In the genomic region with DNA sequence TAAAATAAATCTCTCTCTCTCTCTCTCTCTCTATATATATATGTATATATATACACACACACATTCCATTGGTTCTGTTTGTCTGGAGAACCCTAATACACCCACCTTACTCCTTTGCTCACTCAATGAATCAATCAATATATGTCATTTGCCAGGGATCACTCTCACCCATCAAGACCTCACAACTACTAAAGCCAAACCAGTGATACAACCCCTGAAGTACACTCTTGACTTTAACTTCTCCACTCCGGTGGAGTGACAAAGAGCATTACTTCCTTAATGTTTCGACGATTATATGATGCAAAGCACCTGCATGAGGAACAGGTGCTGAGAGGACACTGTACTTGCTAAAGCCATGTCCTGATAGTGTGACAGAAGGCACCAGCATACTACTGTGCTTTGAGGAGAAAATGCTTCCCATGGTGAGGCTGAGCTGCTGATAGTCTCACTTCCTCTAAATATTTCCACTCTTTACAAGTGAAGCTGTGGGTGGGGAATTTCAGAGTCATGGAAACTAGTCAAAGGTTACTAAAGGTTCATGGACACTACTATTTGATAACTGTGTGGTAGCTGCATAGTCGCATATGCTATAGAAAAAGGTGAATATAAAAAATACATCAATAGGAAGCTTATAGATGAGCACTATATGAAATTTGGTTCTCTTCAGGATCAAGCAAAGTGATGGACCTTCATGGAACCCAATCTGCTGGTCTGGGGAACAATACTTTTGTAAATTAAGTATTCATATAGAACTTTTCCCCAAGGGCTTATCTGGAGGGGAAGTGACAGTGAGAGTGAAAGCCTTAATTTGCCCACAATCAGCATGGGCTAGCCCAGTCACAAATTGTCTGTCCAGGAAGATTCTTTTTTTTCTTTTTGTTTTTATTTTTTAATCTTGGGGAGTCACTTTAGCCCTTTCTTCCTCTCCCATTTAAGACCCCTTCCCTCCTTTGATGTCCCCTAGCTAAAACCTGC, we compare ENCODE assay signal across 1 cellular context.
TF ChIP-seq lines count a peak whose summit lies in the region.

No MANE protein-coding gene starts in this region.

TF ChIP-seq in GM23338, 12 proteins besides CTCF, POLR2A, EP300 and RAD21 (continued from another document):
- TF ChIP-seq, protein P1, sequence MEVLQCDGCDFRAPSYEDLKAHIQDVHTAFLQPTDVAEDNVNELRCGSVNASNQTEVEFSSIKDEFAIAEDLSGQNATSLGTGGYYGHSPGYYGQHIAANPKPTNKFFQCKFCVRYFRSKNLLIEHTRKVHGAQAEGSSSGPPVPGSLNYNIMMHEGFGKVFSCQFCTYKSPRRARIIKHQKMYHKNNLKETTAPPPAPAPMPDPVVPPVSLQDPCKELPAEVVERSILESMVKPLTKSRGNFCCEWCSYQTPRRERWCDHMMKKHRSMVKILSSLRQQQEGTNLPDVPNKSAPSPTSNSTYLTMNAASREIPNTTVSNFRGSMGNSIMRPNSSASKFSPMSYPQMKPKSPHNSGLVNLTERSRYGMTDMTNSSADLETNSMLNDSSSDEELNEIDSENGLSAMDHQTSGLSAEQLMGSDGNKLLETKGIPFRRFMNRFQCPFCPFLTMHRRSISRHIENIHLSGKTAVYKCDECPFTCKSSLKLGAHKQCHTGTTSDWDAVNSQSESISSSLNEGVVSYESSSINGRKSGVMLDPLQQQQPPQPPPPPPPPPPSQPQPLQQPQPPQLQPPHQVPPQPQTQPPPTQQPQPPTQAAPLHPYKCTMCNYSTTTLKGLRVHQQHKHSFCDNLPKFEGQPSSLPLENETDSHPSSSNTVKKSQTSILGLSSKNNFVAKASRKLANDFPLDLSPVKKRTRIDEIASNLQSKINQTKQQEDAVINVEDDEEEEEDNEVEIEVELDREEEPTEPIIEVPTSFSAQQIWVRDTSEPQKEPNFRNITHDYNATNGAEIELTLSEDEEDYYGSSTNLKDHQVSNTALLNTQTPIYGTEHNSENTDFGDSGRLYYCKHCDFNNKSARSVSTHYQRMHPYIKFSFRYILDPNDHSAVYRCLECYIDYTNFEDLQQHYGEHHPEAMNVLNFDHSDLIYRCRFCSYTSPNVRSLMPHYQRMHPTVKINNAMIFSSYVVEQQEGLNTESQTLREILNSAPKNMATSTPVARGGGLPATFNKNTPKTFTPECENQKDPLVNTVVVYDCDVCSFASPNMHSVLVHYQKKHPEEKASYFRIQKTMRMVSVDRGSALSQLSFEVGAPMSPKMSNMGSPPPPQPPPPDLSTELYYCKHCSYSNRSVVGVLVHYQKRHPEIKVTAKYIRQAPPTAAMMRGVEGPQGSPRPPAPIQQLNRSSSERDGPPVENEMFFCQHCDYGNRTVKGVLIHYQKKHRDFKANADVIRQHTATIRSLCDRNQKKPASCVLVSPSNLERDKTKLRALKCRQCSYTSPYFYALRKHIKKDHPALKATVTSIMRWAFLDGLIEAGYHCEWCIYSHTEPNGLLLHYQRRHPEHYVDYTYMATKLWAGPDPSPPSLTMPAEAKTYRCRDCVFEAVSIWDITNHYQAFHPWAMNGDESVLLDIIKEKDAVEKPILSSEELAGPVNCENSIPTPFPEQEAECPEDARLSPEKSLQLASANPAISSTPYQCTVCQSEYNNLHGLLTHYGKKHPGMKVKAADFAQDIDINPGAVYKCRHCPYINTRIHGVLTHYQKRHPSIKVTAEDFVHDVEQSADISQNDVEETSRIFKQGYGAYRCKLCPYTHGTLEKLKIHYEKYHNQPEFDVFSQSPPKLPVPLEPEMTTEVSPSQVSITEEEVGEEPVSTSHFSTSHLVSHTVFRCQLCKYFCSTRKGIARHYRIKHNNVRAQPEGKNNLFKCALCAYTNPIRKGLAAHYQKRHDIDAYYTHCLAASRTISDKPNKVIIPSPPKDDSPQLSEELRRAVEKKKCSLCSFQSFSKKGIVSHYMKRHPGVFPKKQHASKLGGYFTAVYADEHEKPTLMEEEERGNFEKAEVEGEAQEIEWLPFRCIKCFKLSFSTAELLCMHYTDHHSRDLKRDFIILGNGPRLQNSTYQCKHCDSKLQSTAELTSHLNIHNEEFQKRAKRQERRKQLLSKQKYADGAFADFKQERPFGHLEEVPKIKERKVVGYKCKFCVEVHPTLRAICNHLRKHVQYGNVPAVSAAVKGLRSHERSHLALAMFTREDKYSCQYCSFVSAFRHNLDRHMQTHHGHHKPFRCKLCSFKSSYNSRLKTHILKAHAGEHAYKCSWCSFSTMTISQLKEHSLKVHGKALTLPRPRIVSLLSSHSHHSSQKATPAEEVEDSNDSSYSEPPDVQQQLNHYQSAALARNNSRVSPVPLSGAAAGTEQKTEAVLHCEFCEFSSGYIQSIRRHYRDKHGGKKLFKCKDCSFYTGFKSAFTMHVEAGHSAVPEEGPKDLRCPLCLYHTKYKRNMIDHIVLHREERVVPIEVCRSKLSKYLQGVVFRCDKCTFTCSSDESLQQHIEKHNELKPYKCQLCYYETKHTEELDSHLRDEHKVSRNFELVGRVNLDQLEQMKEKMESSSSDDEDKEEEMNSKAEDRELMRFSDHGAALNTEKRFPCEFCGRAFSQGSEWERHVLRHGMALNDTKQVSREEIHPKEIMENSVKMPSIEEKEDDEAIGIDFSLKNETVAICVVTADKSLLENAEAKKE (CRISPR knock-in tag; IDR thresholded peaks at IDR 0.05): no peak
TF ChIP-seq in GM23338: peak in this region for 0.
